ENCODE assay signal across 28 cellular contexts in the genomic region with DNA sequence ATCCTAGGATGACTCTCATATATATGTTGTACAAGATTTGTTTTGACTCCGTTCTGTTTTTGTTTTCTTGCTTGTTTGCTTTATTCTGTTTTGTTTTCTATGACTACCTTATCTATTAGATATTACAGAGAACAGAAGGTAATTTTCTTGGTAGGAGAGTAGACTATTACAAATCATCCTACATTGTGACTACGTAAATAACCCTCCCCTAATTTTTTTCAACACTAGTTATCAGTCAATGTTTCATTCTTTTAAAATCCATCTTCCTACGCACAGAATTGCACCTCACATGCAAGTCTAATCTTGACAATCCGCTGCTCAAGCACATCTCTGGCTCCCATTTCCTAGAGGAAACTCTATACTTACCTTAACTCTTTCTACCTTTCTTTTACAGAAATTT.
"Had no signal": no experiment of that assay in that cellular context is flagged by ENCODE, and none has a peak within 500 bp of the region (broad histone marks: within the 10 kb centered on the region; RNA-seq: fewer than 3 reads in every experiment).

No MANE protein-coding gene starts in this region.

- H3K9me3 ChIP-seq: neutrophil, ovary, psoas muscle, right lobe of liver, sigmoid colon, stomach, thoracic aorta, thyroid gland, tibial nerve, upper lobe of left lung, vagina had no signal

- H3K27me3 Mint-ChIP-seq: naive thymus-derived CD4-positive, alpha-beta T cell; progenitor cell of endocrine pancreas; stimulated activated naive B cell treated with anti-CD40 and anti-IgM and Interleukin-4, amounts not matched to agents 10 μg/mL and 1 μg/mL and 100 μg/mL, for 72 hours; stimulated activated naive CD8-positive, alpha-beta T cell treated with anti-CD3 and anti-CD28 coated beads, Interleukin-15, Interleukin-2, amounts not matched to agents 100 ng/mL and 50 ng/mL, for 24 hours had no signal

- H3K36me3 Mint-ChIP-seq: natural killer cell; stimulated activated effector memory CD8-positive, alpha-beta T cell treated with anti-CD3 and anti-CD28 coated beads, Interleukin-12 subunit alpha, Interleukin-12 subunit beta, amount 100 ng/mL, for 72 hours; stimulated activated naive B cell treated with anti-CD40 and anti-IgM and Interleukin-4, amounts not matched to agents 10 μg/mL and 1 μg/mL and 100 μg/mL, for 72 hours had no signal

- H3K36me3 ChIP-seq: neutrophil, ovary, right lobe of liver, sigmoid colon, stomach, thoracic aorta, thyroid gland, tibial nerve, upper lobe of left lung, vagina had no signal

- H3K4me3 Mint-ChIP-seq: naive thymus-derived CD4-positive, alpha-beta T cell; natural killer cell; nephron; neural crest cell; stimulated activated effector memory CD8-positive, alpha-beta T cell treated with anti-CD3 and anti-CD28 coated beads, Interleukin-12 subunit alpha, Interleukin-12 subunit beta, amount 100 ng/mL, for 72 hours; stimulated activated naive B cell treated with anti-CD40 and anti-IgM and Interleukin-4, amounts not matched to agents 10 μg/mL and 1 μg/mL and 100 μg/mL, for 72 hours; stimulated activated naive CD8-positive, alpha-beta T cell treated with anti-CD3 and anti-CD28 coated beads, Interleukin-15, Interleukin-2, amounts not matched to agents 100 ng/mL and 50 ng/mL, for 24 hours had no signal

- ATAC-seq: naive thymus-derived CD4-positive, alpha-beta T cell; natural killer cell; psoas muscle; right cardiac atrium; right lobe of liver; stimulated activated effector memory CD8-positive, alpha-beta T cell treated with anti-CD3 and anti-CD28 coated beads, Interleukin-12 subunit alpha, Interleukin-12 subunit beta, amount 100 ng/mL, for 72 hours; stimulated activated naive B cell treated with anti-CD40 and anti-IgM and Interleukin-4, amounts not matched to agents 10 μg/mL and 1 μg/mL and 100 μg/mL, for 72 hours had no signal

- H3K27me3 ChIP-seq: neutrophil, ovary, right lobe of liver, sigmoid colon, stomach, thyroid gland, tibial nerve, upper lobe of left lung, vagina had no signal

- FAIRE-seq: small intestine, urothelium cell line had no signal

- H3K4me1 Mint-ChIP-seq: naive thymus-derived CD4-positive, alpha-beta T cell; natural killer cell; stimulated activated effector memory CD8-positive, alpha-beta T cell treated with anti-CD3 and anti-CD28 coated beads, Interleukin-12 subunit alpha, Interleukin-12 subunit beta, amount 100 ng/mL, for 72 hours; stimulated activated naive B cell treated with anti-CD40 and anti-IgM and Interleukin-4, amounts not matched to agents 10 μg/mL and 1 μg/mL and 100 μg/mL, for 72 hours had no signal

- H3K9me3 Mint-ChIP-seq: nephron; neural crest cell; stimulated activated naive B cell treated with anti-CD40 and anti-IgM and Interleukin-4, amounts not matched to agents 10 μg/mL and 1 μg/mL and 100 μg/mL, for 72 hours had no signal

- H3K27ac ChIP-seq: neutrophil, ovary, psoas muscle, right lobe of liver, sigmoid colon, stomach, thoracic aorta, thyroid gland, tibial nerve, upper lobe of left lung, vagina had no signal

- DNase-seq: naive thymus-derived CD4-positive, alpha-beta T cell; natural killer cell; nucleus accumbens; ovary; psoas muscle; right cardiac atrium; right lobe of liver; sigmoid colon; small intestine; stimulated activated CD4-positive, alpha-beta T cell treated with anti-CD3 and anti-CD28 coated beads, Interleukin-15, amount 100 ng/mL, for 24 hours; stimulated activated CD4-positive, alpha-beta T cell treated with anti-CD3 and anti-CD28 coated beads, Interleukin-2, amount 100 ng/mL, for 24 hours; stimulated activated CD4-positive, alpha-beta T cell treated with anti-CD3 and anti-CD28 coated beads, Interleukin-2, amount 100 ng/mL, for 48 hours; stimulated activated CD4-positive, alpha-beta T cell treated with anti-CD3 and anti-CD28 coated beads, Interleukin-4, amount 100 ng/mL, for 24 hours; stimulated activated naive B cell treated with anti-CD40 and anti-IgM and Interleukin-4, amounts not matched to agents 10 μg/mL and 1 μg/mL and 100 μg/mL, for 72 hours; stimulated activated naive CD4-positive, alpha-beta T cell treated with Interleukin-2 at 50 U/mL for 16 hours; stomach; upper lobe of left lung had no signal

- H3K4me1 ChIP-seq: psoas muscle, right lobe of liver, sigmoid colon, stomach, tibial nerve, upper lobe of left lung, vagina had no signal

- H3K4me3 ChIP-seq: ovary, psoas muscle, right lobe of liver, sigmoid colon, stomach, thoracic aorta, thyroid gland, tibial nerve, upper lobe of left lung, vagina had no signal
